Comparison of ENCODE assay signal across 13 cellular contexts in genomic region chr5:126884269-126884819, GRCh38.
DNase-seq lines count a peak whose midpoint lies in the region; ATAC-seq, FAIRE-seq and TF ChIP-seq lines count a peak whose summit lies in the region.
"Had no signal": no experiment of that assay in that cellular context is flagged by ENCODE, and none has a peak within 500 bp of the region (broad histone marks: within the 10 kb centered on the region; RNA-seq: fewer than 3 reads in every experiment).

No MANE protein-coding gene starts in this region.

- DNase-seq in GM23248 (peak; percentile 93), SK-N-DZ (ENCODE audit: low spot score) (peak; percentile 50), fibroblast of lung (ENCODE audit: low read depth in 2 of 2) (peak; percentile 84 to 89), sciatic nerve (ENCODE audit: low spot score) (no peak), progenitor cell of endocrine pancreas (ENCODE audit: low spot score, unreplicated experiment) (no peak), HepG2 (ENCODE audit: low spot score) (no peak)
- DNase-seq: activated gamma-delta T cell, foreskin melanocyte, NCI-H748 treated with DMSO at 0.1 percent for 48 hours had no signal

- H3K9me2 ChIP-seq in GM23248 (ENCODE audit: insufficient read depth) = no peaks in the 10 kb centered on the region

- no peak overlapping the region for H3K27ac Mint-ChIP-seq in progenitor cell of endocrine pancreas
- H3K27ac Mint-ChIP-seq: natural killer cell treated with Interleukin-12 subunit alpha and Interleukin-12 subunit beta and Interleukin-15 and Interleukin-18, amount 100 ng/mL, for 72 hours had no signal

- in situ Hi-C loops in GM23248 (cut with MboI) (no loop called here), HepG2 (cut with HindIII; ENCODE audit: extremely low pct_ligation_motif_present, low pct_unique_long_range_greater_than_20kb) (no loop called here)

- no peaks in the 10 kb centered on the region for H3K27me3 ChIP-seq in GM23248 (replicated peaks; ENCODE audit: insufficient read depth)
- H3K27me3 ChIP-seq in fibroblast of lung (ENCODE audit: control insufficient read depth, insufficient read depth, low read length) = no peaks in the 10 kb centered on the region
- H3K27me3 ChIP-seq in HepG2 (ENCODE audit: control insufficient read depth in 1 of 2, insufficient read depth in 2 of 2, low read length in 2 of 2) = no peaks in the 10 kb centered on the region

- CTCF ChIA-PET in HepG2 (lab: Yijun Ruan, JAX; ENCODE audit: low intra/inter-chr PET ratio, low total read pairs) = no interaction called here

- no peaks in the 10 kb centered on the region for H3K9me3 Mint-ChIP-seq in progenitor cell of endocrine pancreas (ENCODE audit: low read depth)
- H3K9me3 Mint-ChIP-seq: natural killer cell treated with Interleukin-12 subunit alpha and Interleukin-12 subunit beta and Interleukin-15 and Interleukin-18, amount 100 ng/mL, for 72 hours had no signal

- TF ChIP-seq CTCF in fibroblast of lung (conservative IDR thresholded peaks at IDR 0.05 in 1 of 2, IDR thresholded peaks at IDR 0.05 in 1 of 2; ENCODE audit: low read depth in 1 of 2, low read length in 2 of 2) = no peak
- TF ChIP-seq CTCF in progenitor cell of endocrine pancreas (IDR thresholded peaks at IDR 0.05; ENCODE audit: unreplicated experiment) = no peak
- TF ChIP-seq CTCF in HepG2 (CRISPR knock-in tag; IDR thresholded peaks at IDR 0.05) = no peak

- H3K9ac ChIP-seq in GM23248 (0 out of 2 replicates have a peak overlapping the region, but pooled peaks have one; percentile 5), fibroblast of lung (ENCODE audit: insufficient read depth, low read length) (no peak overlapping the region), HepG2 (ENCODE audit: insufficient read depth, low read depth, low read length) (no peak overlapping the region)

- H3K9me3 ChIP-seq in GM23248 (ENCODE audit: low read depth) = no peaks in the 10 kb centered on the region
- H3K9me3 ChIP-seq in fibroblast of lung (ENCODE audit: control insufficient read depth, insufficient read depth, low read depth, low read length) = no peaks in the 10 kb centered on the region
- H3K9me3 ChIP-seq in HepG2 (ENCODE audit: low read length) = no peaks in the 10 kb centered on the region

- H3F3A ChIP-seq in GM23248 (ENCODE audit: insufficient read depth) = peaks cover 22% of the 10 kb centered on the region

- no TSS peak for BruUV-seq in HepG2 (replicated peaks; lab: Mats Ljungman, UMichigan)

- H3K27ac ChIP-seq in GM23248 (no peak overlapping the region), fibroblast of lung (ENCODE audit: insufficient read depth, low read length) (no peak overlapping the region), HepG2 (ENCODE audit: extremely low read length, insufficient read depth, low read length) (no peak overlapping the region)

- POLR2A ChIA-PET in HepG2 (lab: Yijun Ruan, JAX) = no interaction called here

- TF ChIP-seq RAD21 in HepG2 (CRISPR knock-in tag; IDR thresholded peaks at IDR 0.05) = no peak

- H2AFZ ChIP-seq in GM23248 = no peak overlapping the region
- H2AFZ ChIP-seq in fibroblast of lung (ENCODE audit: low read length) = no peak overlapping the region
- H2AFZ ChIP-seq in HepG2 (ENCODE audit: low read length) = no peak overlapping the region

- no peaks in the 10 kb centered on the region for H3K79me2 ChIP-seq in GM23248 (ENCODE audit: insufficient read depth)
- H3K79me2 ChIP-seq in fibroblast of lung (ENCODE audit: control insufficient read depth, insufficient read depth, low read length) = no peaks in the 10 kb centered on the region
- H3K79me2 ChIP-seq in HepG2 (ENCODE audit: insufficient read depth, low read length) = no peaks in the 10 kb centered on the region

- no peak overlapping the region for H3K4me3 Mint-ChIP-seq in progenitor cell of endocrine pancreas (ENCODE audit: low read depth)
- H3K4me3 Mint-ChIP-seq: natural killer cell treated with Interleukin-12 subunit alpha and Interleukin-12 subunit beta and Interleukin-15 and Interleukin-18, amount 100 ng/mL, for 72 hours had no signal

- H4K20me1 ChIP-seq in GM23248 (ENCODE audit: insufficient read depth) = no peaks in the 10 kb centered on the region
- no peaks in the 10 kb centered on the region for H4K20me1 ChIP-seq in fibroblast of lung (ENCODE audit: control insufficient read depth, extremely low read depth, insufficient read depth, low read length)
- no peaks in the 10 kb centered on the region for H4K20me1 ChIP-seq in HepG2 (ENCODE audit: insufficient read depth, low read length)

- peaks cover 4% of the 10 kb centered on the region for H3K36me3 Mint-ChIP-seq in progenitor cell of endocrine pancreas (ENCODE audit: insufficient read depth)
- H3K36me3 Mint-ChIP-seq: natural killer cell treated with Interleukin-12 subunit alpha and Interleukin-12 subunit beta and Interleukin-15 and Interleukin-18, amount 100 ng/mL, for 72 hours had no signal

- no peak for FAIRE-seq in HepG2 (lab: Jason Lieb, UNC)
- FAIRE-seq: TTC549 had no signal

- TF ChIP-seq POLR2A in HepG2 (IDR thresholded peaks at IDR 0.05; ENCODE audit: insufficient read depth in 1 of 2, low read depth in 2 of 2, low read length in 2 of 2) = no peak

- H3K4me3 ChIP-seq in GM23248 = no peak overlapping the region
- H3K4me3 ChIP-seq in fibroblast of lung (replicated peaks in 1 of 4; ENCODE audit: control extremely low read depth in 1 of 4, insufficient read depth in 1 of 4, low read depth in 3 of 4, low read length in 4 of 4) = no peak overlapping the region
- no peak overlapping the region for H3K4me3 ChIP-seq in HepG2 (replicated peaks in 1 of 3; ENCODE audit: insufficient read depth in 1 of 3, low read depth in 2 of 3, low read length in 3 of 3)

- H3K4me2 ChIP-seq in GM23248 (ENCODE audit: unreplicated experiment) (peak overlapping the region; percentile 23), fibroblast of lung (ENCODE audit: extremely low read depth, insufficient read depth, low read length) (peak overlapping the region; percentile 33), HepG2 (ENCODE audit: low read depth, low read length) (no peak overlapping the region)

- WGBS in GM23248 (ENCODE audit: low coverage in 1 of 2, low lambda C conversion rate in 2 of 2, missing lambda C conversion rate in 2 of 2), 2 experiments = 21 to 23% methylated on average over 5 of the region's 5 CpGs
- 89% methylated on average over 5 of the region's 5 CpGs for WGBS in HepG2 (ENCODE audit: low lambda C conversion rate)

- H3K27me3 Mint-ChIP-seq in progenitor cell of endocrine pancreas = no peaks in the 10 kb centered on the region
- H3K27me3 Mint-ChIP-seq: natural killer cell treated with Interleukin-12 subunit alpha and Interleukin-12 subunit beta and Interleukin-15 and Interleukin-18, amount 100 ng/mL, for 72 hours had no signal

- TF ChIP-seq EP300 in HepG2 (IDR thresholded peaks at IDR 0.05; ENCODE audit: low read depth in 2 of 2, low read length in 2 of 2) = no peak
- no peak for TF ChIP-seq EP300 in HepG2 (CRISPR knock-in tag; IDR thresholded peaks at IDR 0.05; ENCODE audit: borderline replicate concordance)

- no peaks in the 10 kb centered on the region for H3K36me3 ChIP-seq in GM23248 (ENCODE audit: low read depth)
- no peaks in the 10 kb centered on the region for H3K36me3 ChIP-seq in fibroblast of lung (ENCODE audit: control insufficient read depth, insufficient read depth, low read length)
- no peaks in the 10 kb centered on the region for H3K36me3 ChIP-seq in HepG2 (replicated peaks in 1 of 2; ENCODE audit: control insufficient read depth in 1 of 2, insufficient read depth in 2 of 2, low read length in 2 of 2)

- ATAC-seq in sciatic nerve (peak; percentile 36), HG03457 (IDR thresholded peaks at IDR 0.05; ENCODE audit: unreplicated experiment) (no peak), HepG2 (no peak), HG02938 (IDR thresholded peaks at IDR 0.05; ENCODE audit: unreplicated experiment) (no peak)
- ATAC-seq: natural killer cell treated with Interleukin-12 subunit alpha and Interleukin-12 subunit beta and Interleukin-15 and Interleukin-18, amount 100 ng/mL, for 72 hours had no signal

- H3K4me1 ChIP-seq in GM23248 (ENCODE audit: insufficient read depth) (peaks cover 13% of the 10 kb centered on the region), fibroblast of lung (ENCODE audit: control insufficient read depth, extremely low read depth, insufficient read depth, low read length) (peaks cover 5% of the 10 kb centered on the region), HepG2 (ENCODE audit: insufficient read depth, low read length) (no peaks in the 10 kb centered on the region)

- intact Hi-C loops in sciatic nerve (cut with DNase I) = no loop called here
- intact Hi-C loops in HepG2 (cut with micrococcal nuclease; ENCODE audit: unreplicated experiment) = no loop called here

- H3K4me1 Mint-ChIP-seq in progenitor cell of endocrine pancreas (ENCODE audit: low read depth) = peaks cover 25% of the 10 kb centered on the region

TF ChIP-seq in HepG2, 621 proteins besides CTCF, POLR2A, EP300 and RAD21 (continues in another document):
- TF ChIP-seq CC2D1A (CRISPR knock-in tag; IDR thresholded peaks at IDR 0.05) = no peak
- TF ChIP-seq ZNF891 (CRISPR knock-in tag; IDR thresholded peaks at IDR 0.05) = no peak
- no peak for TF ChIP-seq ZNF563 (CRISPR knock-in tag; IDR thresholded peaks at IDR 0.05)
- no peak for TF ChIP-seq ZBTB43 (CRISPR knock-in tag; conservative IDR thresholded peaks at IDR 0.05)
- no peak for TF ChIP-seq TRAFD1 (CRISPR knock-in tag; IDR thresholded peaks at IDR 0.05; ENCODE audit: borderline replicate concordance)
- no peak for TF ChIP-seq MXD4 (CRISPR knock-in tag; IDR thresholded peaks at IDR 0.05)
- TF ChIP-seq RFXAP (CRISPR knock-in tag; IDR thresholded peaks at IDR 0.05; ENCODE audit: borderline replicate concordance) = no peak

Comparison
In these comparisons a context has a peak if more than half of its experiments do, and no peak if none do; other contexts are left out.
1. DNase-seq: peak in GM23248 (single experiment), SK-N-DZ (single experiment) and fibroblast of lung (2 of 2); none in sciatic nerve (single experiment), progenitor cell of endocrine pancreas (single experiment) and HepG2 (single experiment).